ENCODE assay signal across 14 cellular contexts in genomic region chr7:158285383-158285770, GRCh38.
"Had no signal": no experiment of that assay in that cellular context is flagged by ENCODE, and none has a peak within 500 bp of the region (broad histone marks: within the 10 kb centered on the region; RNA-seq: fewer than 3 reads in every experiment).

No MANE protein-coding gene starts in this region.

- H3K27me3 Mint-ChIP-seq: activated CD4-positive, alpha-beta memory T cell treated with anti-CD3 and anti-CD28 coated beads, Interleukin-2, amount 10 ng/mL, durations not matched to agents 7 days and 5 days; stimulated activated naive B cell treated with anti-CD40 and anti-IgM and Interleukin-4, amounts not matched to agents 10 μg/mL and 1 μg/mL and 100 μg/mL, for 72 hours had no signal

- H3K27ac Mint-ChIP-seq: activated CD4-positive, alpha-beta memory T cell treated with anti-CD3 and anti-CD28 coated beads, Interleukin-2, amount 10 ng/mL, durations not matched to agents 7 days and 5 days; activated naive CD8-positive, alpha-beta T cell treated with anti-CD3 and anti-CD28 coated beads, Interleukin-2, amount 50 U/mL, for 24 hours; stimulated activated naive B cell treated with anti-CD40 and anti-IgM and Interleukin-4, amounts not matched to agents 10 μg/mL and 1 μg/mL and 100 μg/mL, for 72 hours had no signal

- DNase-seq: activated CD4-positive, alpha-beta memory T cell treated with anti-CD3 and anti-CD28 coated beads, Interleukin-2, amount 10 ng/mL, durations not matched to agents 7 days and 5 days; activated naive CD4-positive, alpha-beta T cell treated with Interleukin-2 at 50 U/mL for 16 hours; activated naive CD8-positive, alpha-beta T cell treated with anti-CD3 and anti-CD28 coated beads, Interleukin-2, amount 50 U/mL, for 24 hours; effector CD4-positive, alpha-beta T cell; foreskin melanocyte; heart left ventricle; left ventricle myocardium inferior; mesenchymal stem cell; ovary; retina; small intestine; stimulated activated naive B cell treated with anti-CD40 and anti-IgM and Interleukin-4, amounts not matched to agents 10 μg/mL and 1 μg/mL and 100 μg/mL, for 72 hours; substantia nigra; T-helper 1 cell had no signal

- H3K4me3 Mint-ChIP-seq: activated CD4-positive, alpha-beta memory T cell treated with anti-CD3 and anti-CD28 coated beads, Interleukin-2, amount 10 ng/mL, durations not matched to agents 7 days and 5 days; activated naive CD8-positive, alpha-beta T cell treated with anti-CD3 and anti-CD28 coated beads, Interleukin-2, amount 50 U/mL, for 24 hours; stimulated activated naive B cell treated with anti-CD40 and anti-IgM and Interleukin-4, amounts not matched to agents 10 μg/mL and 1 μg/mL and 100 μg/mL, for 72 hours had no signal

- H3K36me3 Mint-ChIP-seq: stimulated activated naive B cell treated with anti-CD40 and anti-IgM and Interleukin-4, amounts not matched to agents 10 μg/mL and 1 μg/mL and 100 μg/mL, for 72 hours had no signal

- H3K4me1 Mint-ChIP-seq: activated CD4-positive, alpha-beta memory T cell treated with anti-CD3 and anti-CD28 coated beads, Interleukin-2, amount 10 ng/mL, durations not matched to agents 7 days and 5 days; activated naive CD8-positive, alpha-beta T cell treated with anti-CD3 and anti-CD28 coated beads, Interleukin-2, amount 50 U/mL, for 24 hours; stimulated activated naive B cell treated with anti-CD40 and anti-IgM and Interleukin-4, amounts not matched to agents 10 μg/mL and 1 μg/mL and 100 μg/mL, for 72 hours had no signal

- ATAC-seq: activated naive CD8-positive, alpha-beta T cell treated with anti-CD3 and anti-CD28 coated beads, Interleukin-2, amount 50 U/mL, for 24 hours; heart left ventricle; stimulated activated naive B cell treated with anti-CD40 and anti-IgM and Interleukin-4, amounts not matched to agents 10 μg/mL and 1 μg/mL and 100 μg/mL, for 72 hours had no signal
